ENCODE assay signal across 8 cellular contexts in the genomic region with DNA sequence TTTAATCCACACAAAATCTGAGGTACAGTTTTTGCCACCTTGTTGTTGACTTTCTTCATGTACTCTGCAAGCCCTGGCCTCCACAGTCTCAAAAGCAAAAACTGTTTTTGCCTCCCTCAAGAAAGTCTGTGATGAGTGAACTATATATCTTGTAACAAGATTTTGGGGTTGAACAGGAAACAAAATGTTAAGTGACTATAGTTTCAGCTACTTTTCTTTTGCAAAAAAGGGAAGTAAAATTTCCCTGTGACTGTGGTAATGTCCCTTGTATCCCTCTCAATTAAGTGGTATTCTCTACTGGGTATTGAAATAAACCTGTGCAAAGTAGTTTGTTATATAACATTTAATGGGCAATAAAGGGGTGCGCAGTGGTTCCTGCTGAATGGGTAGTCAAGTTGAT. TPM values are rescaled to one million over a fixed set of nuclear protein-coding genes. Genes with fewer than 3 reads are reported as not detected.
DNase-seq lines count a peak whose midpoint lies in the region; ATAC-seq, FAIRE-seq and TF ChIP-seq lines count a peak whose summit lies in the region.
"Had no signal": no experiment of that assay in that cellular context is flagged by ENCODE, and none has a peak within 500 bp of the region (broad histone marks: within the 10 kb centered on the region; RNA-seq: fewer than 3 reads in every experiment).

No MANE protein-coding gene starts in this region.

- no peaks in the 10 kb centered on the region for H3K27me3 ChIP-seq in spleen (replicated peaks in 1 of 7)

- H3K36me3 ChIP-seq in spleen: peaks cover 0 to 22% (median 0%) of the 10 kb centered on the region in 6 donors

- peak; percentile 67 for ATAC-seq in HG02885 (IDR thresholded peaks at IDR 0.05; ENCODE audit: poor library complexity, unreplicated experiment)

- peak overlapping the region; percentile 3 to 88 (median 76) for H3K27ac ChIP-seq in spleen

- intact Hi-C loops in spleen (cut with DNase I; ENCODE audit: low total_unique reads): no loop called here

- DNase-seq in GM19239 (ENCODE audit: insufficient read length, low spot score) (no peak), OCI-M1 (lab: John Stamatoyannopoulos, UW) (peak; percentile 71), spleen (no peak), frontal cortex (ENCODE audit: low spot score in 2 of 2) (no peak), cerebellum (ENCODE audit: low spot score) (no peak)
- DNase-seq in stimulated activated CD4-positive, alpha-beta T cell treated with anti-CD3 and anti-CD28 coated beads, Interleukin-4, amount 100 ng/mL, for 4 hours: no peak
- DNase-seq: activated naive CD4-positive, alpha-beta T cell had no signal

- peak; percentile 81 for FAIRE-seq in GM19239 (lab: Jason Lieb, UNC)
- no peak for FAIRE-seq in frontal cortex (lab: Jason Lieb, UNC)

- peaks cover 40 to 100% (median 67%) of the 10 kb centered on the region in 6 donors for H3K4me1 ChIP-seq in spleen

- no peaks in the 10 kb centered on the region for H3K9me3 ChIP-seq in spleen

- H3K4me3 ChIP-seq in spleen: peak overlapping the region in 1 of 8 donors; percentile 29

- TF ChIP-seq CTCF in spleen (IDR thresholded peaks at IDR 0.05 in 8 of 11, conservative IDR thresholded peaks at IDR 0.05 in 3 of 11): no peak

- TF ChIP-seq POLR2A in spleen (IDR thresholded peaks at IDR 0.05): no peak

- WGBS in spleen, 5 donors: 82 to 91% (median 86%) methylated on average over 1 of the region's 1 CpG

RNA-seq across cellular contexts. Expression of gene SCAANT1, which starts 21.3 kb away (rescaled TPM):
- total RNA-seq in spleen (not detected), frontal cortex (not detected), cerebellum (not detected)
- not detected for polyA plus RNA-seq in spleen
